In genomic region chr7:141201145-141201885, GRCh38 we compare ENCODE assay signal across 18 cellular contexts.
"Had no signal": no experiment of that assay in that cellular context is flagged by ENCODE, and none has a peak within 500 bp of the region (broad histone marks: within the 10 kb centered on the region; RNA-seq: fewer than 3 reads in every experiment).

No MANE protein-coding gene starts in this region.

- H3K4me3 Mint-ChIP-seq: activated naive CD4-positive, alpha-beta T cell treated with anti-CD3 and anti-CD28 coated beads for 36 hours; activated naive CD8-positive, alpha-beta T cell treated with anti-CD3 and anti-CD28 coated beads, Interleukin-2, amount 10 ng/mL, durations not matched to agents 7 days and 5 days; activated T-helper 17 cell treated with anti-CD3 and anti-CD28 coated beads, Interleukin-2, amount 50 U/mL, for 72 hours; memory B cell; T-cell; T-helper 2 cell treated with Interferon-gamma antibody and Interleukin-4, amounts not matched to agents 5 μg/mL and 100 μg/mL, for 36 hours had no signal

- H3K27me3 ChIP-seq: body of pancreas, upper lobe of right lung had no signal

- H3K9me3 Mint-ChIP-seq: activated naive CD4-positive, alpha-beta T cell treated with anti-CD3 and anti-CD28 coated beads for 36 hours; activated naive CD8-positive, alpha-beta T cell treated with anti-CD3 and anti-CD28 coated beads, Interleukin-2, amount 10 ng/mL, durations not matched to agents 7 days and 5 days; activated T-helper 17 cell treated with anti-CD3 and anti-CD28 coated beads, Interleukin-2, amount 50 U/mL, for 72 hours; memory B cell; T-cell; T-helper 2 cell treated with Interferon-gamma antibody and Interleukin-4, amounts not matched to agents 5 μg/mL and 100 μg/mL, for 36 hours had no signal

- DNase-seq: activated naive CD4-positive, alpha-beta T cell treated with anti-CD3 and anti-CD28 coated beads for 36 hours; activated naive CD8-positive, alpha-beta T cell treated with anti-CD3 and anti-CD28 coated beads, Interleukin-2, amount 10 ng/mL, durations not matched to agents 7 days and 5 days; activated T-cell treated with anti-CD3 and anti-CD28 coated beads, Interleukin-2, amount 50 U/mL, for 1 hour; body of pancreas; heart left ventricle; islet precursor cell; left colon; sigmoid colon; stimulated activated CD4-positive, alpha-beta T cell treated with anti-CD3 and anti-CD28 coated beads, Interleukin-4, amount 100 ng/mL, for 1 hour; stimulated activated naive CD4-positive, alpha-beta T cell; T-cell; upper lobe of right lung had no signal

- H3K4me1 ChIP-seq: body of pancreas, gastroesophageal sphincter, heart left ventricle, sigmoid colon, upper lobe of right lung had no signal

- H3K27ac ChIP-seq: body of pancreas, epithelial cell of prostate, gastroesophageal sphincter, heart left ventricle, sigmoid colon, thoracic aorta, upper lobe of right lung had no signal

- H3K4me3 ChIP-seq: body of pancreas, gastroesophageal sphincter, heart left ventricle, sigmoid colon, thoracic aorta, upper lobe of right lung had no signal

- H3K4me1 Mint-ChIP-seq: activated naive CD8-positive, alpha-beta T cell treated with anti-CD3 and anti-CD28 coated beads, Interleukin-2, amount 10 ng/mL, durations not matched to agents 7 days and 5 days; activated T-helper 17 cell treated with anti-CD3 and anti-CD28 coated beads, Interleukin-2, amount 50 U/mL, for 72 hours; T-cell had no signal

- H3K36me3 Mint-ChIP-seq: activated naive CD8-positive, alpha-beta T cell treated with anti-CD3 and anti-CD28 coated beads, Interleukin-2, amount 10 ng/mL, durations not matched to agents 7 days and 5 days; memory B cell; T-cell had no signal

- ATAC-seq: activated T-helper 17 cell treated with anti-CD3 and anti-CD28 coated beads, Interleukin-2, amount 50 U/mL, for 72 hours; body of pancreas; gastroesophageal sphincter; heart left ventricle; left colon; T-cell; upper lobe of right lung had no signal

- H3K9me3 ChIP-seq: body of pancreas, gastroesophageal sphincter, heart left ventricle, sigmoid colon, thoracic aorta, upper lobe of right lung had no signal

- H3K36me3 ChIP-seq: gastroesophageal sphincter, heart left ventricle, sigmoid colon, thoracic aorta, upper lobe of right lung had no signal

- H3K27ac Mint-ChIP-seq: activated naive CD4-positive, alpha-beta T cell treated with anti-CD3 and anti-CD28 coated beads for 36 hours; activated naive CD8-positive, alpha-beta T cell treated with anti-CD3 and anti-CD28 coated beads, Interleukin-2, amount 10 ng/mL, durations not matched to agents 7 days and 5 days; activated T-helper 17 cell treated with anti-CD3 and anti-CD28 coated beads, Interleukin-2, amount 50 U/mL, for 72 hours; memory B cell; T-cell; T-helper 2 cell treated with Interferon-gamma antibody and Interleukin-4, amounts not matched to agents 5 μg/mL and 100 μg/mL, for 36 hours had no signal
